21 cellular contexts compared by ENCODE assay signal in genomic region chr7:137869260-137869659, GRCh38. TPM values are rescaled to one million over a fixed set of nuclear protein-coding genes. Genes with fewer than 3 reads are reported as not detected.
A peak's percentile ranks its signal among the peaks of the same experiment; 100 is the strongest.
DNase-seq lines count a peak whose midpoint lies in the region; ATAC-seq, FAIRE-seq and TF ChIP-seq lines count a peak whose summit lies in the region.
"Had no signal": no experiment of that assay in that cellular context is flagged by ENCODE, and none has a peak within 500 bp of the region (broad histone marks: within the 10 kb centered on the region; RNA-seq: fewer than 3 reads in every experiment).

No MANE protein-coding gene starts in this region.

- H4K8ac ChIP-seq in IMR-90 (ENCODE audit: low read depth in 2 of 2, low read length in 2 of 2) = no peak overlapping the region
- H4K8ac ChIP-seq in H1 (ENCODE audit: extremely low read depth, insufficient read depth, low read length) = no peak overlapping the region

- no peak for TF ChIP-seq RAD21 in IMR-90 (IDR thresholded peaks at IDR 0.05; ENCODE audit: low read length)
- TF ChIP-seq RAD21 in H1 (IDR thresholded peaks at IDR 0.05 in 1 of 2, conservative IDR thresholded peaks at IDR 0.05 in 1 of 2; ENCODE audit: low read depth in 2 of 2, low read length in 2 of 2) = no peak

- peak; percentile 59 for FAIRE-seq in A204.1 (lab: Jason Lieb, UNC)
- no peak for FAIRE-seq in H1 (lab: Jason Lieb, UNC)
- FAIRE-seq: GM12878, GM18507, H54, HTR-8/SVneo had no signal

- DNase-seq in IMR-90 (no peak), H1 (ENCODE audit: low read depth in 1 of 2, low spot score in 2 of 2) (no peak), psoas muscle (no peak), NCI-H187 treated with DMSO at 0.1 percent for 48 hours (lab: John Stamatoyannopoulos, UW) (no peak), A172 (ENCODE audit: low spot score) (no peak)
- no peak for DNase-seq in CD4-positive, alpha-beta T cell
- DNase-seq: 8988T; AML-193; CD4-positive, alpha-beta memory T cell; DMS153; DMS79 treated with DMSO at 0.1 percent for 48 hours; GM23248; HCEC 1CT had no signal

- peaks cover 17% of the 10 kb centered on the region for H3K9me1 ChIP-seq in IMR-90 (ENCODE audit: insufficient read depth, low read length)

- TF ChIP-seq POLR2A in IMR-90 (IDR thresholded peaks at IDR 0.05; ENCODE audit: low read depth, low read length) (no peak), H1 (IDR thresholded peaks at IDR 0.05; ENCODE audit: control extremely low read depth in 1 of 2, low read depth in 2 of 2, low read length in 2 of 2) (no peak)

- H3K4ac ChIP-seq in IMR-90 (ENCODE audit: low read depth, low read length) (no peak overlapping the region), H1 (replicated peaks; ENCODE audit: insufficient read length, low read depth, low read length) (no peak overlapping the region)

- H2AK5ac ChIP-seq in IMR-90 (ENCODE audit: low read depth, low read length) (no peak overlapping the region), H1 (ENCODE audit: low read depth, low read length) (no peak overlapping the region)

- no peak overlapping the region for H3K27ac ChIP-seq in IMR-90 (ENCODE audit: insufficient read depth, low read length)
- no peak overlapping the region for H3K27ac ChIP-seq in H1 (ENCODE audit: low read depth, low read length)
- peak overlapping the region; percentile 88 for H3K27ac ChIP-seq in psoas muscle
- H3K27ac ChIP-seq in CD4-positive, alpha-beta T cell (ENCODE audit: low read depth, low read length) = no peak overlapping the region
- H3K27ac ChIP-seq: C4-2B, GM23248, KMS-11 had no signal

- H2BK120ac ChIP-seq in IMR-90 (ENCODE audit: low read depth, low read length) = no peak overlapping the region
- H2BK120ac ChIP-seq in H1 (replicated peaks; ENCODE audit: low read depth, low read length) = no peak overlapping the region

- no peak overlapping the region for H3K4me2 ChIP-seq in IMR-90 (ENCODE audit: low read depth, low read length)
- H3K4me2 ChIP-seq in H1 (ENCODE audit: insufficient read depth in 1 of 2, low read depth in 2 of 2, low read length in 2 of 2) = no peak overlapping the region
- H3K4me2 ChIP-seq: KMS-11 had no signal

- no peak overlapping the region for H2BK20ac ChIP-seq in IMR-90 (ENCODE audit: low read depth, low read length)
- H2BK20ac ChIP-seq in H1 (ENCODE audit: low read length) = no peak overlapping the region

- TF ChIP-seq EP300 in H1 (IDR thresholded peaks at IDR 0.05; ENCODE audit: borderline replicate concordance in 1 of 2, low read depth in 2 of 2, low read length in 2 of 2) = no peak

- no TSS peak for BruUV-seq in IMR-90 (replicated peaks; lab: Mats Ljungman, UMichigan)

- H3K4me1 Mint-ChIP-seq in CD4-positive, alpha-beta T cell (ENCODE audit: low read depth) = no peaks in the 10 kb centered on the region
- H3K4me1 Mint-ChIP-seq: CD4-positive, alpha-beta memory T cell had no signal

- no peak overlapping the region for H3K4me3 ChIP-seq in IMR-90 (ENCODE audit: insufficient read depth, low read depth, low read length)
- no peak overlapping the region for H3K4me3 ChIP-seq in H1 (ENCODE audit: extremely low read depth in 1 of 4, insufficient read depth in 2 of 4, low read depth in 3 of 4, low read length in 4 of 4)
- no peak overlapping the region for H3K4me3 ChIP-seq in psoas muscle
- H3K4me3 ChIP-seq: GM12878, GM23248 had no signal

- CTCF ChIA-PET in IMR-90 (lab: Yijun Ruan, JAX) = no interaction called here
- CTCF ChIA-PET in H1 (lab: Charles Lee; ENCODE audit: partially characterized antibody) = interaction anchor here (0.7 to 1.3 kb wide), 3 partner anchors 51 to 213 kb away, joined by 3 to 4 read pairs (median 3); no protein-coding TSS in a partner anchor
- CTCF ChIA-PET in CD4-positive, alpha-beta T cell (lab: Charles Lee) = no interaction called here

- no peak overlapping the region for H3K4me3 Mint-ChIP-seq in CD4-positive, alpha-beta T cell

- ATAC-seq in IMR-90 (ENCODE audit: low read depth) (no peak), psoas muscle (no peak), HG02571 (IDR thresholded peaks at IDR 0.05; ENCODE audit: unreplicated experiment) (no peak)
- ATAC-seq in CD4-positive, alpha-beta T cell (ENCODE audit: poor library complexity) = no peak
- ATAC-seq: GM12878 had no signal

- H3K79me1 ChIP-seq in IMR-90 (ENCODE audit: low read depth in 1 of 2, low read length in 2 of 2) = peaks cover 14 to 39% of the 10 kb centered on the region in 2 experiments
- H3K79me1 ChIP-seq in H1 (ENCODE audit: low read depth, low read length) = no peaks in the 10 kb centered on the region

- no peak overlapping the region for H3K23ac ChIP-seq in IMR-90 (ENCODE audit: low read depth, low read length)
- H3K23ac ChIP-seq in H1 (ENCODE audit: insufficient read length) = no peak overlapping the region

- H3K27me3 ChIP-seq in IMR-90 (ENCODE audit: control insufficient read depth, insufficient read depth, low read length) = no peaks in the 10 kb centered on the region
- H3K27me3 ChIP-seq in H1 (replicated peaks in 1 of 4; ENCODE audit: control insufficient read depth in 3 of 4, extremely low read depth in 1 of 4, insufficient read depth in 3 of 4, low read length in 3 of 4) = no peaks in the 10 kb centered on the region
- H3K27me3 ChIP-seq in psoas muscle (ENCODE audit: insufficient read depth in 3 of 3, low read length in 2 of 3) = no peaks in the 10 kb centered on the region
- H3K27me3 ChIP-seq in CD4-positive, alpha-beta T cell (ENCODE audit: control insufficient read depth, insufficient read depth, low read length) = no peaks in the 10 kb centered on the region

- in situ Hi-C loops in IMR-90 (cut with MboI; ENCODE audit: low sequenced_read_pairs) = no loop called here

- peaks cover 10% of the 10 kb centered on the region for H3K9me3 Mint-ChIP-seq in CD4-positive, alpha-beta T cell

- H3K56ac ChIP-seq in IMR-90 (ENCODE audit: extremely low read depth, insufficient read depth, low read length) (no peak overlapping the region), H1 (replicated peaks; ENCODE audit: insufficient read length, low read depth, low read length) (no peak overlapping the region)

- H2AFZ ChIP-seq in IMR-90 (replicated peaks; ENCODE audit: low read length, poor library complexity) (no peak overlapping the region), H1 (ENCODE audit: low read length) (no peak overlapping the region)
- H2AFZ ChIP-seq: GM23248 had no signal

- H3K9me3 ChIP-seq in IMR-90 (ENCODE audit: control insufficient read depth, insufficient read depth, low read length) (no peaks in the 10 kb centered on the region), H1 (ENCODE audit: insufficient read depth in 2 of 2, low read depth in 1 of 2, low read length in 1 of 2) (no peaks in the 10 kb centered on the region), psoas muscle (peaks cover 6% of the 10 kb centered on the region)
- H3K9me3 ChIP-seq in CD4-positive, alpha-beta T cell (ENCODE audit: control insufficient read depth, low read length) = peaks cover 11% of the 10 kb centered on the region

- intact Hi-C loops in IMR-90 (cut with micrococcal nuclease) (no loop called here), psoas muscle (cut with DNase I) (loop anchor here in 1 of 2 donors (5.0 kb wide), 1 partner anchor 33 kb away; no protein-coding TSS in a partner anchor)
- intact Hi-C loops in CD4-positive, alpha-beta T cell (cut with DNase I, micrococcal nuclease) = no loop called here

- H3K27ac Mint-ChIP-seq in CD4-positive, alpha-beta T cell = no peak overlapping the region
- H3K27ac Mint-ChIP-seq: CD4-positive, alpha-beta memory T cell had no signal

- no peak overlapping the region for H2AK9ac ChIP-seq in IMR-90 (replicated peaks; ENCODE audit: low read depth, low read length, poor library complexity)

- H4K5ac ChIP-seq in IMR-90 (ENCODE audit: low read depth, low read length) (no peak overlapping the region), H1 (ENCODE audit: insufficient read length, low read depth, low read length) (no peak overlapping the region)

- H2BK12ac ChIP-seq in H1 (ENCODE audit: low read depth, low read length) = no peak overlapping the region

- H3K79me2 ChIP-seq in H1 (ENCODE audit: control insufficient read depth in 1 of 2, insufficient read depth in 2 of 2, low read length in 2 of 2) = no peaks in the 10 kb centered on the region

- no CpG with 5 or more reads among the region's 3 CpGs for WGBS in IMR-90 (ENCODE audit: extremely low coverage in 2 of 2, insufficient read length in 1 of 2), 2 experiments
- 92% methylated on average over 3 of the region's 3 CpGs; no CpG with 5 or more reads in 1 of the 2 experiments for WGBS in H1 (ENCODE audit: extremely low coverage in 1 of 2, insufficient coverage in 1 of 2, insufficient read length in 1 of 2, insufficient replicate concordance in 2 of 2, low coverage in 1 of 2, low lambda C conversion rate in 2 of 2, missing lambda C conversion rate in 1 of 2), 2 experiments
- WGBS in psoas muscle, 3 donors = 95 to 98% (median 96%) methylated on average over 3 of the region's 3 CpGs

- H4K20me1 ChIP-seq in IMR-90 (ENCODE audit: insufficient read depth, low read length) (peaks cover 4% of the 10 kb centered on the region; the same call in 1 of the 2 replicates), H1 (replicated peaks in 1 of 2; ENCODE audit: control insufficient read depth in 1 of 2, insufficient read depth in 2 of 2, low read length in 2 of 2) (no peaks in the 10 kb centered on the region)

- no peak overlapping the region for H3K9ac ChIP-seq in IMR-90 (ENCODE audit: low read depth, low read length)
- no peak overlapping the region for H3K9ac ChIP-seq in H1 (replicated peaks in 1 of 4; ENCODE audit: extremely low read depth in 1 of 4, low read depth in 3 of 4, low read length in 3 of 4)
- H3K9ac ChIP-seq: GM23248, KMS-11 had no signal

- POLR2A ChIA-PET in IMR-90 (lab: Charles Lee; ENCODE audit: unreplicated experiment) = no interaction called here
- POLR2A ChIA-PET in H1 (lab: Charles Lee; ENCODE audit: partially characterized antibody) = no interaction called here
- POLR2A ChIA-PET in CD4-positive, alpha-beta T cell (lab: Charles Lee) = no interaction called here

- H3K36me3 ChIP-seq in IMR-90 (ENCODE audit: control insufficient read depth, insufficient read depth, low read length) (peaks cover 22% of the 10 kb centered on the region), H1 (ENCODE audit: control insufficient read depth in 2 of 4, insufficient read depth in 4 of 4, low read length in 3 of 4) (peaks cover 0 to 10% (median 0%) of the 10 kb centered on the region in 4 experiments; a peak in 3 of 8 replicates), psoas muscle (ENCODE audit: insufficient read depth in 1 of 2, low read depth in 1 of 2) (peaks cover 0 to 8% of the 10 kb centered on the region in 2 donors)

- H2BK15ac ChIP-seq in IMR-90 (ENCODE audit: low read depth, low read length) (no peak overlapping the region), H1 (ENCODE audit: low read length) (no peak overlapping the region)

- TF ChIP-seq CTCF in IMR-90 (conservative IDR thresholded peaks at IDR 0.05; ENCODE audit: low read depth, low read length) = no peak
- no peak for TF ChIP-seq CTCF in H1 (IDR thresholded peaks at IDR 0.05; ENCODE audit: control extremely low read depth in 1 of 3, insufficient read depth in 1 of 3, low read depth in 1 of 3, low read length in 3 of 3)
- TF ChIP-seq CTCF in psoas muscle (IDR thresholded peaks at IDR 0.05) = no peak
- TF ChIP-seq CTCF in CD4-positive, alpha-beta T cell (IDR thresholded peaks at IDR 0.05) = no peak

- H2BK5ac ChIP-seq in IMR-90 (ENCODE audit: low read depth, low read length, poor library complexity, severe bottlenecking) (no peak overlapping the region), H1 (ENCODE audit: low read depth, low read length) (no peak overlapping the region)

- dilution Hi-C loops in IMR-90 (cut with HindIII; ENCODE audit: low sequenced_read_pairs, unreplicated experiment) = no loop called here

- no peaks in the 10 kb centered on the region for H3K27me3 Mint-ChIP-seq in CD4-positive, alpha-beta T cell
- H3K27me3 Mint-ChIP-seq: CD4-positive, alpha-beta memory T cell had no signal

- H3K36me3 Mint-ChIP-seq in CD4-positive, alpha-beta T cell (ENCODE audit: low read depth) = peaks cover 52% of the 10 kb centered on the region

- no peak overlapping the region for H4K91ac ChIP-seq in IMR-90 (ENCODE audit: insufficient read depth, low read depth, low read length)
- H4K91ac ChIP-seq in H1 (replicated peaks; ENCODE audit: insufficient read length, low read length) = no peak overlapping the region

- H3K18ac ChIP-seq in IMR-90 (ENCODE audit: low read depth, low read length) (no peak overlapping the region), H1 (ENCODE audit: extremely low read depth, low read length) (no peak overlapping the region)

- H3K4me1 ChIP-seq in IMR-90 (ENCODE audit: control insufficient read depth, insufficient read depth, low read length) (peaks cover 8% of the 10 kb centered on the region), H1 (replicated peaks in 1 of 4; ENCODE audit: control insufficient read depth in 3 of 4, insufficient read depth in 4 of 4, low read length in 3 of 4) (peaks cover 0 to 4% (median 0%) of the 10 kb centered on the region in 4 experiments; a peak in 2 of 7 replicates), psoas muscle (peaks cover 8% of the 10 kb centered on the region)

- no peaks in the 10 kb centered on the region; the same call in 1 of the 2 replicates for H3K23me2 ChIP-seq in H1 (ENCODE audit: low read depth, low read length)

- H3K14ac ChIP-seq in IMR-90 (replicated peaks; ENCODE audit: low read depth, low read length) (no peak overlapping the region), H1 (ENCODE audit: insufficient read length) (no peak overlapping the region)

RNA-seq across cellular contexts. Expression of gene DGKI, which starts 22.5 kb away (rescaled TPM):
- total RNA-seq in IMR-90 (2012; rRNA removed) (15.3 and 15.8 TPM in 2 replicates), psoas muscle (under 1 TPM in 3 of 4 donors, not detected in 1; 0.44 to 0.56 (median 0.45) TPM)
- polyA plus RNA-seq in IMR-90 (2012; rRNA removed) (3.8 and 3.9 TPM in 2 replicates), H1 (2011; rRNA removed) (0.20 and 0.22 TPM in 2 replicates), psoas muscle (under 1 TPM in 2 of 3 donors, not detected in 1; under 0.01 to 0.04 TPM)
- 1.8 and 2.6 TPM in 2 replicates for polyA plus RNA-seq in IMR-90 (2012; cell fraction: cytosol; rRNA removed)
- polyA plus RNA-seq in IMR-90 (2012; cell fraction: nucleus; rRNA removed; ENCODE audit: low replicate concordance) = 6.1 and 19.7 TPM in 2 replicates
- 0.71 and 0.84 TPM in 2 replicates for total RNA-seq in H1 (2021; fragmentation: NEBNext Ultra II Directional; extraction: Animal tissue kit (Norgen Biotek cat#: 25700))
- 0.31 TPM for polyA plus RNA-seq in H1 (2011; cell fraction: cytosol; rRNA removed)
- polyA plus RNA-seq in H1 (2011; cell fraction: nucleus; rRNA removed) = 0.63 TPM
- 0.17 to 1.2 TPM (median 0.65 TPM) in 4 replicates for polyA plus RNA-seq in H1 (2012, experiment 1 of 2)
- 0.07 TPM for polyA plus RNA-seq in H1 (2012, experiment 2 of 2)
- polyA plus RNA-seq in H1 (2013, experiment 1 of 2) = 0.14 TPM
- 0.18 TPM for polyA plus RNA-seq in H1 (2013, experiment 2 of 2)
- polyA minus RNA-seq in H1 (2011; rRNA and poly(A)+ RNA removed) = 2.0 and 2.3 TPM in 2 replicates
- 1.5 TPM for polyA minus RNA-seq in H1 (2011; cell fraction: cytosol; rRNA and poly(A)+ RNA removed)
- polyA minus RNA-seq in H1 (2011; cell fraction: nucleus; rRNA and poly(A)+ RNA removed) = 3.2 TPM
- 0.29 and 1.1 TPM in 2 replicates for total RNA-seq in A172 (2014; rRNA removed; shearing (Covaris generic))
- total RNA-seq in CD4-positive, alpha-beta T cell = not detected
- polyA plus RNA-seq: CD4-positive, alpha-beta memory T cell had no signal
